In genomic region chr11:46390331-46391171, GRCh38 we compare ENCODE assay signal across 1 cellular context.
TF ChIP-seq lines count a peak whose summit lies in the region.

No MANE protein-coding gene starts in this region.

TF ChIP-seq in GM12878, 131 proteins besides CTCF, POLR2A, EP300 and RAD21:
- no peak for TF ChIP-seq MYB (IDR thresholded peaks at IDR 0.05; ENCODE audit: borderline replicate concordance, low read depth, low read length)
- no peak for TF ChIP-seq EED (IDR thresholded peaks at IDR 0.05; ENCODE audit: low read depth)
- no peak for TF ChIP-seq SMAD5 (IDR thresholded peaks at IDR 0.05; ENCODE audit: low read depth)
- no peak for TF ChIP-seq CREB1 (IDR thresholded peaks at IDR 0.05; ENCODE audit: low read depth)
- TF ChIP-seq JUNB (IDR thresholded peaks at IDR 0.05) = no peak
TF ChIP-seq in GM12878: peak in this region for 0.
